In genomic region chr3:186930639-186931486, GRCh38 we compare ENCODE assay signal across 8 cellular contexts. TPM values are rescaled to one million over a fixed set of nuclear protein-coding genes. Genes with fewer than 3 reads are reported as not detected.
DNase-seq lines count a peak whose midpoint lies in the region; ATAC-seq and TF ChIP-seq lines count a peak whose summit lies in the region.

No MANE protein-coding gene starts in this region.

- no peaks in the 10 kb centered on the region for H3K27me3 ChIP-seq in BE2C

- DNase-seq in BE2C (peak; percentile 70), NCI-H82 (lab: John Stamatoyannopoulos, UW) (peak; percentile 90), epithelial cell of proximal tubule (ENCODE audit: low read depth) (no peak), myocyte (ENCODE audit: low read depth) (peak; percentile 67)
- DNase-seq in activated CD8-positive, alpha-beta memory T cell treated with anti-CD3 and anti-CD28 coated beads, Interleukin-2, amount 50 U/mL, for 4 hours, result peak; percentile 60
- DNase-seq in stimulated activated naive CD4-positive, alpha-beta T cell treated with Interleukin-2 at 50 U/mL for 16 hours (lab: John Stamatoyannopoulos, UW), result peak; percentile 68

- H3K4me3 ChIP-seq in BE2C (ENCODE audit: low read depth, low read length) (peak overlapping the region; percentile 74), epithelial cell of proximal tubule (ENCODE audit: low read depth, low read length) (peak overlapping the region; percentile 80)

- ATAC-seq in GM19043 (IDR thresholded peaks at IDR 0.05; ENCODE audit: low read depth, unreplicated experiment) (peak; percentile 59), HG03280 (IDR thresholded peaks at IDR 0.05; ENCODE audit: unreplicated experiment) (peak; percentile 76)

- no peaks in the 10 kb centered on the region for H3K9me3 ChIP-seq in BE2C

- peaks cover 6% of the 10 kb centered on the region for H3K36me3 ChIP-seq in BE2C

- H3K4me1 ChIP-seq in BE2C, result peaks cover under 1% of the 10 kb centered on the region; the same call in 1 of the 2 replicates

- TF ChIP-seq CTCF in BE2C (IDR thresholded peaks at IDR 0.05; ENCODE audit: low read depth, low read length) (peak; percentile 15; the same call in 1 of the 2 replicates), epithelial cell of proximal tubule (conservative IDR thresholded peaks at IDR 0.05; ENCODE audit: low read depth, low read length) (peak; percentile 17)

RNA-seq across cellular contexts. Expression of gene ST6GAL1, which starts 0.5 kb away (rescaled TPM):
- 38.7 TPM for polyA plus RNA-seq in BE2C (2012; ENCODE audit: insufficient read depth, insufficient read length, low read depth)
- total RNA-seq in epithelial cell of proximal tubule (23.1 and 35.8 TPM in 2 replicates), myocyte (2.8 and 11.1 TPM in 2 replicates)
- 3.0 TPM for polyA plus RNA-seq in myocyte (2012)
